ENCODE assay signal across 8 cellular contexts in genomic region chr3:10192953-10193691, GRCh38. TPM values are rescaled to one million over a fixed set of nuclear protein-coding genes. Genes with fewer than 3 reads are reported as not detected.
A peak's percentile ranks its signal among the peaks of the same experiment; 100 is the strongest.
DNase-seq lines count a peak whose midpoint lies in the region; ATAC-seq lines count a peak whose summit lies in the region.

No MANE protein-coding gene starts in this region.

- no peak overlapping the region for H3K4me2 ChIP-seq in trophoblast cell (ENCODE audit: low read length)

- H2AK5ac ChIP-seq in trophoblast cell (ENCODE audit: low read length): no peak overlapping the region

- peaks cover 4 to 21% of the 10 kb centered on the region in 2 experiments for H3K4me1 ChIP-seq in trophoblast cell (ENCODE audit: control insufficient read depth in 1 of 2, insufficient read depth in 2 of 2, low read length in 2 of 2)

- no peak overlapping the region for H3K23ac ChIP-seq in trophoblast cell (ENCODE audit: low read length)

- H3K18ac ChIP-seq in trophoblast cell (ENCODE audit: low read length): no peak overlapping the region

- peak; percentile 32 for ATAC-seq in esophagus mucosa

- no peak overlapping the region for H4K8ac ChIP-seq in trophoblast cell (ENCODE audit: low read depth, low read length)

- H4K12ac ChIP-seq in trophoblast cell (ENCODE audit: low read depth, low read length): no peak overlapping the region

- H3K36me3 ChIP-seq in trophoblast cell (ENCODE audit: control insufficient read depth in 1 of 2, insufficient read depth in 2 of 2, low read length in 2 of 2): no peaks in the 10 kb centered on the region

- no peaks in the 10 kb centered on the region for H3K79me1 ChIP-seq in trophoblast cell (ENCODE audit: low read length)

- H3K9ac ChIP-seq in trophoblast cell (ENCODE audit: low read length): no peak overlapping the region

- H3K4ac ChIP-seq in trophoblast cell (ENCODE audit: low read depth, low read length): no peak overlapping the region

- DNase-seq in NCI-H82 (lab: John Stamatoyannopoulos, UW) (peak; percentile 9), NCI-H82 treated with DMSO at 0.1 percent for 48 hours (lab: John Stamatoyannopoulos, UW; ENCODE audit: unreplicated experiment) (no peak), Kasumi-1 (lab: John Stamatoyannopoulos, UW) (peak; percentile 16 to 55), trophoblast cell (peak; percentile 19 to 42), DMS79 treated with DMSO at 0.1 percent for 48 hours (lab: John Stamatoyannopoulos, UW) (no peak), NCI-H1436 treated with DMSO at 0.1 percent for 48 hours (lab: John Stamatoyannopoulos, UW) (no peak)
- peak; percentile 75 for DNase-seq in activated CD8-positive, alpha-beta memory T cell treated with anti-CD3 and anti-CD28 coated beads, Interleukin-2, amount 50 U/mL, for 48 hours

- H3K4me3 ChIP-seq in trophoblast cell (ENCODE audit: low read depth, low read length): no peak overlapping the region

- H3K14ac ChIP-seq in trophoblast cell (ENCODE audit: low read length): no peak overlapping the region

- no peak overlapping the region for H3K27ac ChIP-seq in trophoblast cell (ENCODE audit: low read depth, low read length)

- peaks cover 2% of the 10 kb centered on the region for H3K9me3 ChIP-seq in trophoblast cell (ENCODE audit: insufficient read depth, low read depth, low read length)

- H4K91ac ChIP-seq in trophoblast cell (ENCODE audit: low read depth, low read length): no peak overlapping the region

- H2AFZ ChIP-seq in trophoblast cell (ENCODE audit: insufficient read depth, low read length, poor library complexity): no peak overlapping the region

- H3K27me3 ChIP-seq in trophoblast cell (ENCODE audit: insufficient read depth, low read length): no peaks in the 10 kb centered on the region

- no CpG with 5 or more reads among the region's 12 CpGs for WGBS in trophoblast cell (ENCODE audit: extremely low coverage, insufficient coverage, insufficient read length)

- H2BK120ac ChIP-seq in trophoblast cell (ENCODE audit: insufficient read depth, low read length, poor library complexity): no peak overlapping the region

- H2BK5ac ChIP-seq in trophoblast cell (ENCODE audit: low read depth, low read length, poor library complexity): no peak overlapping the region

- no peak overlapping the region for H2BK12ac ChIP-seq in trophoblast cell (ENCODE audit: low read length)

- no peaks in the 10 kb centered on the region for H3K79me2 ChIP-seq in trophoblast cell (ENCODE audit: control insufficient read depth, insufficient read depth, low read length, poor library complexity)

RNA-seq across cellular contexts. Expression of gene IRAK2, which starts 28.4 kb away (rescaled TPM):
- 6.0 TPM for total RNA-seq in esophagus mucosa
- polyA plus RNA-seq in trophoblast cell (2013): 3.4 and 3.5 TPM in 2 replicates

RNA-seq across cellular contexts. Expression of gene VHL, which starts 51.5 kb away (rescaled TPM):
- 22.0 TPM for total RNA-seq in esophagus mucosa
- 35.9 and 36.8 TPM in 2 replicates for polyA plus RNA-seq in trophoblast cell (2013)

RNA-seq across cellular contexts. Expression of gene TATDN2, which starts 55.1 kb away (rescaled TPM):
- total RNA-seq in esophagus mucosa: 16.9 TPM
- 12.9 and 13.5 TPM in 2 replicates for polyA plus RNA-seq in trophoblast cell (2013)

Comparison
In these comparisons a context has a peak if more than half of its experiments do, and no peak if none do; other contexts are left out.
1. DNase-seq: peak in NCI-H82 (single experiment), Kasumi-1 (2 of 2), activated CD8-positive, alpha-beta memory T cell treated with anti-CD3 and anti-CD28 coated beads, Interleukin-2, amount 50 U/mL, for 48 hours (single experiment) and trophoblast cell (2 of 2); none in NCI-H82 treated with DMSO at 0.1 percent for 48 hours (single experiment), DMS79 treated with DMSO at 0.1 percent for 48 hours (single experiment) and NCI-H1436 treated with DMSO at 0.1 percent for 48 hours (single experiment).